20 cellular contexts compared by ENCODE assay signal in the genomic region with DNA sequence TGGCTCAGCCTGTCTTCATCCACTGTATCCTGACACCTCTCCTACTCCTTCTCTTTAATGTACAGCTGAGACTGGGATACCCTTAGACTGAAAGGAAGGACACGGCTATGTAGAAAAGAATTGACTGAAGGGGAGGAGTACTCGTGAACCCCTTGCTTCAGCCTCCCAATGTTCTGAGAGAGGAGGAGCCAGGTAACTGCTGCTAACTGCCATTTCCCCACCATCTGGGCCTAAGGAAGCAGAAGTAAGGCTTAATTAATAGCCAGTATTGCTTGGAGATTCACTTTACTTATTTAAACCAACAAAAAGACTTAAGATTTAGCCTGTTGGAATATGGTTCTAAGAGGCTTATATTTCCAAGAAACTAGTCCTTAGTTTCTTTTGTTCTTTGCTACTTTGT. TPM values are rescaled to one million over a fixed set of nuclear protein-coding genes. Genes with fewer than 3 reads are reported as not detected.
DNase-seq lines count a peak whose midpoint lies in the region; ATAC-seq, FAIRE-seq and TF ChIP-seq lines count a peak whose summit lies in the region.
"Had no signal": no experiment of that assay in that cellular context is flagged by ENCODE, and none has a peak within 500 bp of the region (broad histone marks: within the 10 kb centered on the region; RNA-seq: fewer than 3 reads in every experiment).

No MANE protein-coding gene starts in this region.

- no peak overlapping the region for H3K4me3 Mint-ChIP-seq in activated CD4-positive, alpha-beta T cell treated with anti-CD3 and anti-CD28 coated beads, Interleukin-2, amount 10 ng/mL, durations not matched to agents 7 days and 5 days
- H3K4me3 Mint-ChIP-seq in astrocyte (ENCODE audit: unreplicated experiment) = no peak overlapping the region
- H3K4me3 Mint-ChIP-seq: HFFc6 had no signal

- DNase-seq in activated CD4-positive, alpha-beta T cell treated with anti-CD3 and anti-CD28 coated beads, Interleukin-2, amount 10 ng/mL, durations not matched to agents 7 days and 5 days = no peak
- no peak for DNase-seq in activated CD4-positive, alpha-beta T cell treated with anti-CD3 and anti-CD28 coated beads for 4 hours
- DNase-seq in NCI-H2171 (lab: John Stamatoyannopoulos, UW) (peak; percentile 2), astrocyte (ENCODE audit: low read depth) (no peak), brain microvascular endothelial cell (no peak)
- DNase-seq: 8988T, COR-L47, DMS79, HFFc6, NCI-H1092, NCI-H1436, NCI-H187 treated with DMSO at 0.1 percent for 48 hours, NCI-H2107, NCI-H345, NCI-H524, NCI-H82 had no signal

- FAIRE-seq in astrocyte (lab: Jason Lieb, UNC) = no peak

- POLR2A ChIA-PET in activated CD4-positive, alpha-beta T cell treated with anti-CD3 and anti-CD28 coated beads, Interleukin-2, amount 10 ng/mL, durations not matched to agents 7 days and 5 days (lab: Charles Lee) = no interaction called here

- H3K4me3 ChIP-seq in astrocyte (ENCODE audit: insufficient read depth, low read depth, low read length) (no peak overlapping the region), brain microvascular endothelial cell (ENCODE audit: low read depth, low read length) (no peak overlapping the region)
- H3K4me3 ChIP-seq: SJSA1 had no signal

- no peaks in the 10 kb centered on the region for H4K20me1 ChIP-seq in astrocyte (ENCODE audit: insufficient read depth, low read length)

- in situ Hi-C loops in brain microvascular endothelial cell (cut with HindIII; ENCODE audit: low pct_ligation_motif_present, low sequenced_read_pairs) = loop anchor here (10.0 kb wide), 1 partner anchor 210 kb away; no protein-coding TSS in a partner anchor

- no peaks in the 10 kb centered on the region for H3K27me3 Mint-ChIP-seq in activated CD4-positive, alpha-beta T cell treated with anti-CD3 and anti-CD28 coated beads, Interleukin-2, amount 10 ng/mL, durations not matched to agents 7 days and 5 days
- H3K27me3 Mint-ChIP-seq in astrocyte (ENCODE audit: low read depth, unreplicated experiment) = no peaks in the 10 kb centered on the region

- H3K9me3 ChIP-seq in astrocyte (ENCODE audit: insufficient read depth, low read depth, low read length) = no peaks in the 10 kb centered on the region
- H3K9me3 ChIP-seq: SJSA1 had no signal

- peak overlapping the region; percentile 41 for H3K27ac Mint-ChIP-seq in activated CD4-positive, alpha-beta T cell treated with anti-CD3 and anti-CD28 coated beads, Interleukin-2, amount 10 ng/mL, durations not matched to agents 7 days and 5 days
- H3K27ac Mint-ChIP-seq in astrocyte (ENCODE audit: unreplicated experiment) = peak overlapping the region; percentile 26
- H3K27ac Mint-ChIP-seq: HFFc6 had no signal

- no peak overlapping the region for H2AFZ ChIP-seq in astrocyte (ENCODE audit: low read depth, low read length)

- H3K27me3 ChIP-seq in astrocyte (ENCODE audit: insufficient read depth, low read length) (no peaks in the 10 kb centered on the region), brain microvascular endothelial cell (replicated peaks) (no peaks in the 10 kb centered on the region)
- H3K27me3 ChIP-seq: SJSA1 had no signal

- no peaks in the 10 kb centered on the region for H3K36me3 Mint-ChIP-seq in activated CD4-positive, alpha-beta T cell treated with anti-CD3 and anti-CD28 coated beads, Interleukin-2, amount 10 ng/mL, durations not matched to agents 7 days and 5 days (ENCODE audit: low read depth)
- no peaks in the 10 kb centered on the region for H3K36me3 Mint-ChIP-seq in astrocyte (ENCODE audit: low read depth, unreplicated experiment)

- H3K27ac ChIP-seq in astrocyte (ENCODE audit: low read depth, low read length) (no peak overlapping the region), brain microvascular endothelial cell (no peak overlapping the region)
- H3K27ac ChIP-seq: SJSA1 had no signal

- TF ChIP-seq CTCF in astrocyte (IDR thresholded peaks at IDR 0.05; ENCODE audit: insufficient read depth, low read depth, low read length) (no peak), brain microvascular endothelial cell (IDR thresholded peaks at IDR 0.05; ENCODE audit: low read depth, low read length, missing control alignments) (no peak)

- H3K9ac ChIP-seq in astrocyte (ENCODE audit: low read length) = no peak overlapping the region

- H3K4me1 ChIP-seq in astrocyte (ENCODE audit: insufficient read depth, low read length) = no peaks in the 10 kb centered on the region

- H3K36me3 ChIP-seq in astrocyte (ENCODE audit: insufficient read depth, low read length) (no peaks in the 10 kb centered on the region), brain microvascular endothelial cell (replicated peaks) (no peaks in the 10 kb centered on the region)
- H3K36me3 ChIP-seq: SJSA1 had no signal

- CTCF ChIA-PET in activated CD4-positive, alpha-beta T cell treated with anti-CD3 and anti-CD28 coated beads, Interleukin-2, amount 10 ng/mL, durations not matched to agents 7 days and 5 days (lab: Charles Lee) = interaction anchor here (0.7 to 3.6 kb wide), 4 partner anchors 137 to 1432 kb away, joined by 3 to 16 read pairs (median 8); no protein-coding TSS in a partner anchor

- H3K79me2 ChIP-seq in astrocyte (ENCODE audit: insufficient read depth, low read length) = no peaks in the 10 kb centered on the region

- no peak overlapping the region for H3K4me2 ChIP-seq in astrocyte (ENCODE audit: low read length)

- H3K9me3 Mint-ChIP-seq in activated CD4-positive, alpha-beta T cell treated with anti-CD3 and anti-CD28 coated beads, Interleukin-2, amount 10 ng/mL, durations not matched to agents 7 days and 5 days = no peaks in the 10 kb centered on the region
- no peaks in the 10 kb centered on the region for H3K9me3 Mint-ChIP-seq in astrocyte (ENCODE audit: unreplicated experiment)
- H3K9me3 Mint-ChIP-seq: HFFc6 had no signal

- no peaks in the 10 kb centered on the region for H3K4me1 Mint-ChIP-seq in activated CD4-positive, alpha-beta T cell treated with anti-CD3 and anti-CD28 coated beads, Interleukin-2, amount 10 ng/mL, durations not matched to agents 7 days and 5 days
- no peaks in the 10 kb centered on the region for H3K4me1 Mint-ChIP-seq in astrocyte (ENCODE audit: low read depth, unreplicated experiment)

- ATAC-seq in HG02981 (IDR thresholded peaks at IDR 0.05; ENCODE audit: unreplicated experiment) (no peak), HG03571 (IDR thresholded peaks at IDR 0.05; ENCODE audit: unreplicated experiment) (no peak)
- ATAC-seq: Right ventricle myocardium inferior had no signal

RNA-seq across cellular contexts. Expression of gene RGS3, which starts 18.8 kb away (rescaled TPM):
- 10 to 100 TPM; 41.5 to 41.6 TPM for total RNA-seq in activated CD4-positive, alpha-beta T cell treated with anti-CD3 and anti-CD28 coated beads, Interleukin-2, amount 10 ng/mL, durations not matched to agents 7 days and 5 days
- 92.5 and 106 TPM in 2 replicates for total RNA-seq in astrocyte

RNA-seq across cellular contexts. Expression of gene C9orf43, which starts 34.2 kb away (rescaled TPM):
- under 1 TPM; 0.37 to 0.54 TPM for total RNA-seq in activated CD4-positive, alpha-beta T cell treated with anti-CD3 and anti-CD28 coated beads, Interleukin-2, amount 10 ng/mL, durations not matched to agents 7 days and 5 days
- 0.65 and 0.66 TPM in 2 replicates for total RNA-seq in astrocyte

RNA-seq across cellular contexts. Expression of gene POLE3, which starts 34.3 kb away (rescaled TPM):
- total RNA-seq in activated CD4-positive, alpha-beta T cell treated with anti-CD3 and anti-CD28 coated beads, Interleukin-2, amount 10 ng/mL, durations not matched to agents 7 days and 5 days = 10 to 100 TPM; 66.6 to 73.1 TPM
- total RNA-seq in astrocyte = 36.6 and 37.4 TPM in 2 replicates

RNA-seq across cellular contexts. Expression of gene ALAD, which starts 43.7 kb away (rescaled TPM):
- 10 to 100 TPM; 37.5 to 40.6 TPM for total RNA-seq in activated CD4-positive, alpha-beta T cell treated with anti-CD3 and anti-CD28 coated beads, Interleukin-2, amount 10 ng/mL, durations not matched to agents 7 days and 5 days
- total RNA-seq in astrocyte = 19.9 and 20.7 TPM in 2 replicates
